ENCODE assay signal across 8 cellular contexts in the genomic region with DNA sequence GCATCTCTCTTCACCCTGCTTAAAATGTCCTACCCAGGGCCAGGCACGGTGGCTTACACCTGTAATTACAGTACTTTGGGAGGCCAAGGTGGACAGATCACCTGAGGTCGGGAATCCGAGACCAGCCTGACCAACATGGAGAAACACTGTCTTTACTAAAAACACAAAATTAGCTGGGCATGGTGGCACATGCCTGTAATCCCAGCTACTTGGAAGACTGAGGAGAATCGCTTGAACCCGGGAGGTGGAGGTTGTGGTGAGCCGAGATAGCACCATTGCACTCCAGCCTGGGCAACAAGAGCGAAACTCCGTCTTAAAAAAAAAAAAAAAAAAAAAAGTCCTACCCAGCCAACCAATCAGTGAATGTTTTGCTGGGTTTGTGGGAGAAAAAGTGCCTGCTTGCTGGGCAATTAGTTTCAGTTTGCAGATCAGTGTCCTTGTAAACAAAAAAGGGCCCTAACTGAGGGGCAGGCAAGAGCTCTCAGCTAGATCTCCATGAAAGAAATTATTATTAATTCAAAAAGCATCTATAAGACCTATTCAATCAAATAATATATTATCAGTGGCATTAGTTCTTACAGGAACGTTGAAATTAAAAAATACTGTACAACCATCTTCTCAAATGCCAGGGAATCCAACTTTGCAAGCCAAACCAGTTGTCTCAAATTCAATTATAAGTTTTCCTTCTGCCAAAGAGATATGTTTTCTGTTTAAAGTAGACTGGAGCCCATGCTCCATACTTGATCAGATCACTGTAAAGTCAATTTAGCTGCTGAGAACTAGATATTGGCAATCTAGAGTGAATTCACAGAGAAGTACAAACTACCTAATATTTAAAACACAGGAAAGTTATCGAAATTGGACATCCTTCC. TPM values are rescaled to one million over a fixed set of nuclear protein-coding genes. Genes with fewer than 3 reads are reported as not detected.
A peak's percentile ranks its signal among the peaks of the same experiment; 100 is the strongest.
DNase-seq lines count a peak whose midpoint lies in the region; ATAC-seq and TF ChIP-seq lines count a peak whose summit lies in the region.

No MANE protein-coding gene starts in this region.

- H3K9me3 Mint-ChIP-seq in Calu3 (ENCODE audit: low read depth, unreplicated experiment): no peaks in the 10 kb centered on the region
- no peaks in the 10 kb centered on the region for H3K9me3 Mint-ChIP-seq in activated T-helper 2 cell treated with anti-CD3 and anti-CD28 coated beads, Interferon-gamma antibody, Interleukin-2, Interleukin-4, amounts not matched to agents 10 μg/mL and 5 μg/mL and 100 μg/mL, durations not matched to agents 14 hours and 24 hours and 36 hours

- peaks cover 21% of the 10 kb centered on the region for H3K36me3 Mint-ChIP-seq in Calu3 (ENCODE audit: insufficient read depth, unreplicated experiment)
- H3K36me3 Mint-ChIP-seq in activated T-helper 2 cell treated with anti-CD3 and anti-CD28 coated beads, Interferon-gamma antibody, Interleukin-2, Interleukin-4, amounts not matched to agents 10 μg/mL and 5 μg/mL and 100 μg/mL, durations not matched to agents 14 hours and 24 hours and 36 hours (ENCODE audit: low read depth): no peaks in the 10 kb centered on the region

- TF ChIP-seq CTCF in Calu3 (IDR thresholded peaks at IDR 0.05; ENCODE audit: unreplicated experiment) (no peak), stomach (IDR thresholded peaks at IDR 0.05) (no peak)

- BruUV-seq in Calu3 (replicated peaks; lab: Mats Ljungman, UMichigan): no TSS peak

- no peaks in the 10 kb centered on the region for H3K9me3 ChIP-seq in MG63
- no peaks in the 10 kb centered on the region for H3K9me3 ChIP-seq in stomach

- no peak for TF ChIP-seq POLR2A in stomach (IDR thresholded peaks at IDR 0.05)

- no peak for DNase-seq in Calu3
- peak; percentile 47 for DNase-seq in MG63
- peak; percentile 24 for DNase-seq in activated T-helper 2 cell treated with anti-CD3 and anti-CD28 coated beads, Interferon-gamma antibody, Interleukin-2, Interleukin-4, amounts not matched to agents 10 μg/mL and 5 μg/mL and 100 μg/mL, durations not matched to agents 14 hours and 24 hours and 36 hours (ENCODE audit: low spot score)
- DNase-seq in hepatic stellate cell (ENCODE audit: low spot score): peak; percentile 87
- no peak for DNase-seq in stomach
- no peak for DNase-seq in NCI-H526 treated with DMSO at 0.1 percent for 48 hours (lab: John Stamatoyannopoulos, UW)
- DNase-seq in sciatic nerve (ENCODE audit: low spot score): no peak

- no peak for TF ChIP-seq EP300 in stomach (IDR thresholded peaks at IDR 0.05)

- intact Hi-C loops in Calu3 (cut with micrococcal nuclease; ENCODE audit: unreplicated experiment): loop anchor here (2.0 kb wide), 1 partner anchor 92 kb away; no protein-coding TSS in a partner anchor
- intact Hi-C loops in activated T-helper 2 cell treated with anti-CD3 and anti-CD28 coated beads, Interferon-gamma antibody, Interleukin-2, Interleukin-4, amounts not matched to agents 10 μg/mL and 5 μg/mL and 100 μg/mL, durations not matched to agents 14 hours and 24 hours and 36 hours (cut with micrococcal nuclease): loop anchor here (2.0 to 10.0 kb wide), 2 partner anchors 16 to 96 kb away; no protein-coding TSS in a partner anchor
- intact Hi-C loops in stomach (cut with DNase I; ENCODE audit: low total_unique reads): no loop called here
- intact Hi-C loops in sciatic nerve (cut with DNase I): loop anchor here (10.0 kb wide), 1 partner anchor 86 kb away; no protein-coding TSS in a partner anchor

- no peaks in the 10 kb centered on the region for H3K36me3 ChIP-seq in MG63
- H3K36me3 ChIP-seq in stomach: no peaks in the 10 kb centered on the region

- ATAC-seq in sciatic nerve (no peak), HG03457 (IDR thresholded peaks at IDR 0.05; ENCODE audit: unreplicated experiment) (no peak)

- peaks cover 37 to 85% (median 61%) of the 10 kb centered on the region in 4 donors for H3K4me1 ChIP-seq in stomach

- H3K4me3 ChIP-seq in MG63 (peak overlapping the region; percentile 41), stomach (peak overlapping the region; percentile 31 to 87 (median 37))

- CTCF ChIA-PET in Calu3 (lab: Charles Lee): interaction anchor here (0.5 to 2.8 kb wide), 2 partner anchors 91 to 885 kb away, joined by 4 to 7 read pairs; no protein-coding TSS in a partner anchor

- WGBS in stomach, 5 donors: 22 to 56% (median 34%) methylated on average over 10 of the region's 10 CpGs

- H3K27me3 ChIP-seq in MG63: no peaks in the 10 kb centered on the region
- no peaks in the 10 kb centered on the region for H3K27me3 ChIP-seq in stomach

- H3K27ac ChIP-seq in stomach: peak overlapping the region; percentile 57 to 95 (median 91)

- no peaks in the 10 kb centered on the region for H3K27me3 Mint-ChIP-seq in Calu3 (ENCODE audit: unreplicated experiment)
- H3K27me3 Mint-ChIP-seq in activated T-helper 2 cell treated with anti-CD3 and anti-CD28 coated beads, Interferon-gamma antibody, Interleukin-2, Interleukin-4, amounts not matched to agents 10 μg/mL and 5 μg/mL and 100 μg/mL, durations not matched to agents 14 hours and 24 hours and 36 hours (ENCODE audit: low read depth): no peaks in the 10 kb centered on the region

- H3K4me1 Mint-ChIP-seq in Calu3 (ENCODE audit: low read depth, unreplicated experiment): peaks cover 23% of the 10 kb centered on the region
- H3K4me1 Mint-ChIP-seq in activated T-helper 2 cell treated with anti-CD3 and anti-CD28 coated beads, Interferon-gamma antibody, Interleukin-2, Interleukin-4, amounts not matched to agents 10 μg/mL and 5 μg/mL and 100 μg/mL, durations not matched to agents 14 hours and 24 hours and 36 hours (ENCODE audit: low read depth): peaks cover 33% of the 10 kb centered on the region

- peak overlapping the region; percentile 50 for H3K27ac Mint-ChIP-seq in Calu3 (ENCODE audit: unreplicated experiment)
- H3K27ac Mint-ChIP-seq in activated T-helper 2 cell treated with anti-CD3 and anti-CD28 coated beads, Interferon-gamma antibody, Interleukin-2, Interleukin-4, amounts not matched to agents 10 μg/mL and 5 μg/mL and 100 μg/mL, durations not matched to agents 14 hours and 24 hours and 36 hours: no peak overlapping the region

- peak overlapping the region; percentile 87 for H3K4me3 Mint-ChIP-seq in Calu3 (ENCODE audit: low read depth, unreplicated experiment)
- H3K4me3 Mint-ChIP-seq in activated T-helper 2 cell treated with anti-CD3 and anti-CD28 coated beads, Interferon-gamma antibody, Interleukin-2, Interleukin-4, amounts not matched to agents 10 μg/mL and 5 μg/mL and 100 μg/mL, durations not matched to agents 14 hours and 24 hours and 36 hours (ENCODE audit: low read depth): peak overlapping the region; percentile 62

RNA-seq across cellular contexts. Expression of a gene that starts 3.9 kb away (rescaled TPM):
- 6.9 and 7.1 TPM in 2 replicates for total RNA-seq in Calu3 (2022)
- 2.7 and 4.1 TPM in 2 replicates for total RNA-seq in MG63 (2014; rRNA removed; shearing (Covaris generic); ENCODE audit: low replicate concordance)
- total RNA-seq in activated T-helper 2 cell treated with anti-CD3 and anti-CD28 coated beads, Interferon-gamma antibody, Interleukin-2, Interleukin-4, amounts not matched to agents 10 μg/mL and 5 μg/mL and 100 μg/mL, durations not matched to agents 14 hours and 24 hours and 36 hours: 5.0 TPM in 2 replicates
- total RNA-seq in stomach: 10 to 100 TPM in 4 of 5 donors, 1 to 10 TPM in 1; 4.1 to 26.8 (median 15.8) TPM
- polyA plus RNA-seq in stomach: 1 to 10 TPM; 3.5 to 4.1 (median 3.7) TPM
- 132 TPM for total RNA-seq in sciatic nerve

Comparison
In these comparisons a context has a peak if more than half of its experiments do, and no peak if none do; other contexts are left out.
1. DNase-seq: peak in MG63 (single experiment), activated T-helper 2 cell treated with anti-CD3 and anti-CD28 coated beads, Interferon-gamma antibody, Interleukin-2, Interleukin-4, amounts not matched to agents 10 μg/mL and 5 μg/mL and 100 μg/mL, durations not matched to agents 14 hours and 24 hours and 36 hours (single experiment) and hepatic stellate cell (single experiment); none in Calu3 (single experiment), stomach (single experiment), NCI-H526 treated with DMSO at 0.1 percent for 48 hours (single experiment) and sciatic nerve (single experiment).